8 cellular contexts compared by ENCODE assay signal in the genomic region with DNA sequence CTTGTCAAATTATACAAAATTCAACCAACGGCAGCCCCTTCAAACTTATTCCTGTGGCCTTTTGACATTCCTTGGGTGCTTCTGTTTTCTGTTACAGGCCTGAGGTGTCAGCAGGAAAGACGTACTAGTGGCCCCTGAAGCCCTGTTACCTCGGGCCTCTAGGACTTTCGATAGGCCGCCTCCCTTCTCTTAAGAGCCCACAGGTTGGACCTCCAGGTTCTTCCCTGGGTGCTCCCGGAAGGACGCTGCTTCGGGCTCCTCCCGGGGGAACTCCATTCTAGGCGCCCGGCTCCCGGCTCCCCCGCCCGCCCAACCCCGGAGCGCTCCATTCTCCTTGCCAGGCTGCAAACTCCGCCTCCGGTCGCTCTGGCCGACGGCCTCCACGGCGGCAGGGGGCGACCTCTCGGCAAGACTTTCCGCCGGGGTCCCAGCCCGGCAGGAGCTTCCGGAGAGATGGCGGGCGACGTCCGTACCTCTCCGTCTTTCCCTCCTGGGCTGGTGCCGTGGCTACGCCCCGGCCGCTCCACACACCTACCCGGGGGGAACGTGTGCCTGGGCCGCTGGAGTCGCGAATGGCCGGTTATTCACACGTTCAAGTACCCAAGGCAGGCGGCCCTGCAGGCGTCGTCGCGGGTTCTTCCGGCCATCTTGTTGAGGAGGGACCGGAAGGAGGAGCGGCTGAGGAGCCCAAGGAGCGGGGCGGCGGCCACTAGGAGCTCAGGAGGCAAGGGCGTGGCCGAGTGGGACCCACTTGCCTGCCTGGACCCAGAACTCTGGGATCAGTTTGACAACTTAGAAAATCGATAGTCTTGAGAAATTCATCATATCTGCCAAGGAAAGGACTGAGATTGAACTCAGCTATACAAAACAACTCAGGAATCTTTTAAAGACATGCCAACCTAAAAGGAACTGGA. TPM values are rescaled to one million over a fixed set of nuclear protein-coding genes. Genes with fewer than 3 reads are reported as not detected.
DNase-seq lines count a peak whose midpoint lies in the region; ATAC-seq and TF ChIP-seq lines count a peak whose summit lies in the region.

No MANE protein-coding gene starts in this region.

- peak overlapping the region; percentile 47 to 72 for H3K9ac ChIP-seq in mucosa of rectum (ENCODE audit: low read depth in 1 of 2, low read length in 2 of 2)

- H3K27ac ChIP-seq in mucosa of rectum (ENCODE audit: low read depth in 2 of 2, low read length in 2 of 2) = peak overlapping the region; percentile 82 to 90

- DNase-seq in CMK (ENCODE audit: low read depth) = peak; percentile 64
- peak; percentile 76 to 89 for DNase-seq in NOMO-1 (lab: John Stamatoyannopoulos, UW; ENCODE audit: unreplicated experiment in 2 of 2)
- DNase-seq in activated T-cell treated with anti-CD3 and anti-CD28 coated beads for 24 hours (ENCODE audit: low read depth) = peak; percentile 79
- DNase-seq in epithelial cell of proximal tubule (ENCODE audit: low read depth) = no peak
- peak; percentile 88 for DNase-seq in stimulated activated CD8-positive, alpha-beta memory T cell treated with anti-CD3 and anti-CD28 coated beads, Interleukin-4, amount 100 ng/mL, for 48 hours

- H3K27me3 ChIP-seq in mucosa of rectum (ENCODE audit: control insufficient read depth in 2 of 2, insufficient read depth in 2 of 2, low read length in 2 of 2) = no peaks in the 10 kb centered on the region

- ATAC-seq in GM19395 (IDR thresholded peaks at IDR 0.05; ENCODE audit: unreplicated experiment) = peak; percentile 97
- peak; percentile 79 for ATAC-seq in HG03558 (IDR thresholded peaks at IDR 0.05; ENCODE audit: extremely low read depth, unreplicated experiment)

- H3K4me3 ChIP-seq in epithelial cell of proximal tubule (ENCODE audit: low read depth, low read length) (peak overlapping the region; percentile 70), mucosa of rectum (ENCODE audit: low read length in 2 of 2) (peak overlapping the region; percentile 80 to 91)

- peak; percentile 46 for TF ChIP-seq CTCF in epithelial cell of proximal tubule (conservative IDR thresholded peaks at IDR 0.05; ENCODE audit: low read depth, low read length)

- no peaks in the 10 kb centered on the region for H3K4me1 ChIP-seq in mucosa of rectum (ENCODE audit: control insufficient read depth in 2 of 2, insufficient read depth in 2 of 2, low read length in 2 of 2)

- no peaks in the 10 kb centered on the region for H3K36me3 ChIP-seq in mucosa of rectum (ENCODE audit: control insufficient read depth in 2 of 2, insufficient read depth in 2 of 2, low read length in 2 of 2)

- H3K9me3 ChIP-seq in mucosa of rectum (ENCODE audit: control insufficient read depth in 2 of 2, low read length in 2 of 2) = peaks cover 0 to 3% of the 10 kb centered on the region in 2 donors

RNA-seq across cellular contexts. Expression of a gene that starts 27.5 kb away (rescaled TPM):
- 90.3 and 148 TPM in 2 replicates for total RNA-seq in epithelial cell of proximal tubule

RNA-seq across cellular contexts. Expression of a gene that starts 58.5 kb away (rescaled TPM):
- total RNA-seq in epithelial cell of proximal tubule = 70.4 and 87.2 TPM in 2 replicates
